In genomic region chr1:75707191-75707590, GRCh38 we compare ENCODE assay signal across 1 cellular context.
TF ChIP-seq lines count a peak whose summit lies in the region.

No MANE protein-coding gene starts in this region.

TF ChIP-seq in HepG2, 621 proteins besides CTCF, POLR2A, EP300 and RAD21 (continued from another document):
- no peak for TF ChIP-seq HNF1A (IDR thresholded peaks at IDR 0.05; ENCODE audit: low read depth)
- TF ChIP-seq HNF1A (CRISPR knock-in tag; IDR thresholded peaks at IDR 0.05; ENCODE audit: borderline replicate concordance), result no peak
- TF ChIP-seq NR2F6 (IDR thresholded peaks at IDR 0.05), result no peak
- TF ChIP-seq NR2F6 (CRISPR knock-in tag; IDR thresholded peaks at IDR 0.05), result no peak
- TF ChIP-seq ZNF292 (CRISPR knock-in tag; IDR thresholded peaks at IDR 0.05; ENCODE audit: borderline replicate concordance, low read depth), result no peak
- TF ChIP-seq TMF1 (CRISPR knock-in tag; IDR thresholded peaks at IDR 0.05; ENCODE audit: low read depth), result no peak
- TF ChIP-seq TAF1 (CRISPR knock-in tag; IDR thresholded peaks at IDR 0.05), result no peak
- no peak for TF ChIP-seq FOXO1 (CRISPR knock-in tag; IDR thresholded peaks at IDR 0.05)
- TF ChIP-seq ZNF446 (CRISPR knock-in tag; IDR thresholded peaks at IDR 0.05), result no peak
- TF ChIP-seq SALL1 (CRISPR knock-in tag; IDR thresholded peaks at IDR 0.05), result no peak
- TF ChIP-seq ZBTB46 (CRISPR knock-in tag; IDR thresholded peaks at IDR 0.05; ENCODE audit: borderline replicate concordance), result no peak
- TF ChIP-seq ZBTB4 (CRISPR knock-in tag; IDR thresholded peaks at IDR 0.05; ENCODE audit: borderline replicate concordance), result no peak
- no peak for TF ChIP-seq HINFP (CRISPR knock-in tag; IDR thresholded peaks at IDR 0.05; ENCODE audit: low read depth)
- TF ChIP-seq GABPB1 (CRISPR knock-in tag; IDR thresholded peaks at IDR 0.05), result no peak
- TF ChIP-seq DNMT3B (CRISPR knock-in tag; conservative IDR thresholded peaks at IDR 0.05), result no peak
- no peak for TF ChIP-seq ATF6 (CRISPR knock-in tag; conservative IDR thresholded peaks at IDR 0.05)
- TF ChIP-seq ZSCAN9 (CRISPR knock-in tag; IDR thresholded peaks at IDR 0.05; ENCODE audit: borderline replicate concordance), result no peak
